Comparison of ENCODE assay signal across 12 cellular contexts in genomic region chr11:118202599-118203422, GRCh38. TPM values are rescaled to one million over a fixed set of nuclear protein-coding genes. Genes with fewer than 3 reads are reported as not detected.
A peak's percentile ranks its signal among the peaks of the same experiment; 100 is the strongest.
DNase-seq lines count a peak whose midpoint lies in the region; ATAC-seq and TF ChIP-seq lines count a peak whose summit lies in the region.
"Had no signal": no experiment of that assay in that cellular context is flagged by ENCODE, and none has a peak within 500 bp of the region (broad histone marks: within the 10 kb centered on the region; RNA-seq: fewer than 3 reads in every experiment).

No MANE protein-coding gene starts in this region.

- WGBS in liver = 51% methylated on average over 7 of the region's 7 CpGs
- WGBS in heart right ventricle, 2 donors = 84 to 93% methylated on average over 7 of the region's 7 CpGs

- DNase-seq in Caco-2 (peak; percentile 92 to 97), HK-2 (ENCODE audit: unreplicated experiment) (peak; percentile 8), GM03348 (ENCODE audit: low spot score) (no peak), heart right ventricle (no peak)
- peak; percentile 85 for DNase-seq in activated CD8-positive, alpha-beta memory T cell treated with anti-CD3 and anti-CD28 coated beads, Interleukin-2, amount 50 U/mL, for 48 hours

- POLR2A ChIA-PET in Caco-2 (lab: Charles Lee) = interaction anchor here (0.5 to 2.0 kb wide), 6 partner anchors 9 to 1124 kb away, joined by 3 to 16 read pairs (median 4); partner anchors contain the start of gene MPZL3

- no peaks in the 10 kb centered on the region for H3K9me3 ChIP-seq in Caco-2
- no peaks in the 10 kb centered on the region for H3K9me3 ChIP-seq in liver (ENCODE audit: control insufficient read depth in 4 of 4, low read length in 3 of 4)
- no peaks in the 10 kb centered on the region for H3K9me3 ChIP-seq in heart right ventricle

- H3K4me3 Mint-ChIP-seq in Caco-2 (ENCODE audit: unreplicated experiment) = no peak overlapping the region
- H3K4me3 Mint-ChIP-seq: dendritic cell treated with granulocyte-macrophage colony-stimulating factor and Interleukin-4, amounts not matched to agents 40 ng/mL and 50 ng/mL, for 4 days; WTC11 had no signal

- no TSS peak for BruUV-seq in Caco-2 (replicated peaks; lab: Mats Ljungman, UMichigan)

- H3K27ac Mint-ChIP-seq in Caco-2 (ENCODE audit: unreplicated experiment) = no peak overlapping the region
- H3K27ac Mint-ChIP-seq: dendritic cell treated with granulocyte-macrophage colony-stimulating factor and Interleukin-4, amounts not matched to agents 40 ng/mL and 50 ng/mL, for 4 days; WTC11 had no signal

- H3K4me1 ChIP-seq in Caco-2 (peaks cover 83% of the 10 kb centered on the region), liver (ENCODE audit: control insufficient read depth in 4 of 4, insufficient read depth in 4 of 4, low read length in 3 of 4) (peaks cover 11 to 37% (median 32%) of the 10 kb centered on the region in 4 donors), heart right ventricle (peaks cover 0 to 70% (median 20%) of the 10 kb centered on the region in 9 donors)

- H3K27ac ChIP-seq in liver (ENCODE audit: low read depth in 1 of 2, low read length in 2 of 2) (peak overlapping the region; percentile 70 to 77), heart right ventricle (peak overlapping the region in 1 of 10 donors; percentile 45)

- H3K27me3 ChIP-seq in Caco-2 (replicated peaks; ENCODE audit: control insufficient read depth, insufficient read depth, low read length) (no peaks in the 10 kb centered on the region), liver (ENCODE audit: control insufficient read depth in 4 of 4, insufficient read depth in 4 of 4, low read length in 3 of 4) (no peaks in the 10 kb centered on the region), heart right ventricle (no peaks in the 10 kb centered on the region)

- peak; percentile 47 to 73 for TF ChIP-seq RAD21 in liver (IDR thresholded peaks at IDR 0.05)

- peaks cover 26% of the 10 kb centered on the region for H3K4me1 Mint-ChIP-seq in Caco-2 (ENCODE audit: low read depth, unreplicated experiment)

- no peaks in the 10 kb centered on the region for H3K27me3 Mint-ChIP-seq in Caco-2 (ENCODE audit: insufficient read depth, unreplicated experiment)
- H3K27me3 Mint-ChIP-seq: dendritic cell treated with granulocyte-macrophage colony-stimulating factor and Interleukin-4, amounts not matched to agents 40 ng/mL and 50 ng/mL, for 4 days had no signal

- H3K9me3 Mint-ChIP-seq in Caco-2 (ENCODE audit: unreplicated experiment) = no peaks in the 10 kb centered on the region
- H3K9me3 Mint-ChIP-seq: dendritic cell treated with granulocyte-macrophage colony-stimulating factor and Interleukin-4, amounts not matched to agents 40 ng/mL and 50 ng/mL, for 4 days; WTC11 had no signal

- no peaks in the 10 kb centered on the region for H3K36me3 Mint-ChIP-seq in Caco-2 (ENCODE audit: insufficient read depth, unreplicated experiment)
- H3K36me3 Mint-ChIP-seq: WTC11 had no signal

- CTCF ChIA-PET in Caco-2 (lab: Charles Lee) = interaction anchor here (0.6 to 1.9 kb wide), 13 partner anchors 9 to 165 kb away, joined by 3 to 20 read pairs (median 3); partner anchors contain the start of genes MPZL2 and MPZL3

- H3K36me3 ChIP-seq in Caco-2 (ENCODE audit: control insufficient read depth, insufficient read depth, low read length) (peaks cover 2% of the 10 kb centered on the region; the same call in 1 of the 2 replicates), liver (ENCODE audit: control insufficient read depth in 4 of 4, insufficient read depth in 3 of 4, low read depth in 1 of 4, low read length in 3 of 4) (no peaks in the 10 kb centered on the region), heart right ventricle (peaks cover 0 to 53% (median 0%) of the 10 kb centered on the region in 9 donors)

- no peak overlapping the region for H3K9ac ChIP-seq in liver (ENCODE audit: low read depth in 1 of 2, low read length in 2 of 2)

- no peak for TF ChIP-seq CTCF in Caco-2 (IDR thresholded peaks at IDR 0.05; ENCODE audit: insufficient read depth in 1 of 2, low read depth in 1 of 2, low read length in 1 of 2, severe bottlenecking in 1 of 2, unreplicated experiment in 1 of 2)
- TF ChIP-seq CTCF in liver (IDR thresholded peaks at IDR 0.05; ENCODE audit: low read depth, low read length, missing input control) = no peak
- no peak for TF ChIP-seq CTCF in heart right ventricle (IDR thresholded peaks at IDR 0.05)

- ATAC-seq in HG02623 (IDR thresholded peaks at IDR 0.05; ENCODE audit: unreplicated experiment) = no peak
- no peak for ATAC-seq in GM18868 (IDR thresholded peaks at IDR 0.05; ENCODE audit: unreplicated experiment)
- ATAC-seq in heart right ventricle = no peak
- ATAC-seq: WTC11 had no signal

- H3K4me3 ChIP-seq in Caco-2 (ENCODE audit: low read depth, low read length) (no peak overlapping the region), liver (ENCODE audit: low read depth in 1 of 3, low read length in 3 of 3) (peak overlapping the region in 1 of 3 donors; percentile 24), heart right ventricle (no peak overlapping the region)

- intact Hi-C loops in Caco-2 (cut with micrococcal nuclease; ENCODE audit: unreplicated experiment) (loop anchor here (1.0 to 2.0 kb wide), 5 partner anchors 9 to 116 kb away; partner anchors contain the start of gene MPZL3), heart right ventricle (cut with DNase I) (loop anchor here in 2 of 10 donors (5.0 kb wide), 2 partner anchors 144 to 149 kb away; no protein-coding TSS in a partner anchor)

TF ChIP-seq in liver, 16 proteins besides CTCF, POLR2A, EP300 and RAD21 (continues in another document):
- TF ChIP-seq YY1 (IDR thresholded peaks at IDR 0.05) (peak; percentile 84), TAF1 (conservative IDR thresholded peaks at IDR 0.05) (no peak), FOXA1 (IDR thresholded peaks at IDR 0.05) (peak; percentile 86), HNF4G (IDR thresholded peaks at IDR 0.05) (peak; percentile 96), NR2F2 (IDR thresholded peaks at IDR 0.05) (peak; percentile 37), REST (IDR thresholded peaks at IDR 0.05) (no peak), JUND (IDR thresholded peaks at IDR 0.05) (peak; percentile 66 to 82), SP1 (IDR thresholded peaks at IDR 0.05) (peak; percentile 100), HNF4A (conservative IDR thresholded peaks at IDR 0.05) (peak; percentile 97), EGR1 (IDR thresholded peaks at IDR 0.05; ENCODE audit: low read depth in 2 of 2) (peak; percentile 29 to 37), MAX (IDR thresholded peaks at IDR 0.05) (peak; percentile 80), FOXA2 (IDR thresholded peaks at IDR 0.05) (peak; percentile 85), RXRA (IDR thresholded peaks at IDR 0.05) (peak; percentile 94 to 96), ATF3 (IDR thresholded peaks at IDR 0.05) (no peak), GABPA (IDR thresholded peaks at IDR 0.05 in 1 of 2, conservative IDR thresholded peaks at IDR 0.05 in 1 of 2) (peak in 1 of 2 donors; percentile 56)

RNA-seq across cellular contexts. Expression of gene JAML, which starts 22.0 kb away (rescaled TPM):
- 8.9 and 12.0 TPM in 2 replicates for total RNA-seq in Caco-2 (2022)
- total RNA-seq in liver = 10 to 100 TPM in 1 of 2 donors, 1 to 10 TPM in 1; 9.6 to 13.5 TPM
- polyA plus RNA-seq in liver = 1 to 10 TPM; 2.2 to 3.4 TPM
- total RNA-seq in heart right ventricle = 10 to 100 TPM in 1 of 10 donors, 1 to 10 TPM in 8, under 1 TPM in 1; 0.50 to 19.5 (median 2.1) TPM
- 1 to 10 TPM; 1.2 to 2.3 TPM for polyA plus RNA-seq in heart right ventricle
- total RNA-seq: M059J had no signal
- polyA plus RNA-seq: BJ had no signal

RNA-seq across cellular contexts. Expression of gene SCN2B, which starts 26.4 kb away (rescaled TPM):
- total RNA-seq in Caco-2 (2022) = 0.09 TPM in 1 of 2 replicates, not detected in the other
- under 1 TPM in 1 of 2 donors, not detected in 1; 0.05 TPM for total RNA-seq in liver
- polyA plus RNA-seq in liver = under 1 TPM in 1 of 2 donors, not detected in 1; 0.01 TPM
- 10 to 100 TPM in 8 of 10 donors, 1 to 10 TPM in 2; 5.3 to 26.7 (median 20.9) TPM for total RNA-seq in heart right ventricle
- 1 to 10 TPM; 2.9 to 6.6 TPM for polyA plus RNA-seq in heart right ventricle
- polyA plus RNA-seq: BJ had no signal

RNA-seq across cellular contexts. Expression of gene MPZL3, which starts 49.4 kb away (rescaled TPM):
- total RNA-seq in Caco-2 (2022) (29.6 and 31.8 TPM in 2 replicates), liver (1 to 10 TPM; 4.1 to 6.9 TPM), heart right ventricle (1 to 10 TPM; 1.9 to 4.2 (median 2.7) TPM)
- polyA plus RNA-seq in liver (1 to 10 TPM; 2.5 to 2.9 TPM), heart right ventricle (1 to 10 TPM; 1.7 to 2.3 TPM)

RNA-seq across cellular contexts. Expression of gene SCN4B, which starts 50.2 kb away (rescaled TPM):
- total RNA-seq in Caco-2 (2022) = 0.70 TPM in 2 replicates
- total RNA-seq in liver = under 1 TPM; 0.05 to 0.67 TPM
- polyA plus RNA-seq in liver = under 1 TPM in 1 of 2 donors, not detected in 1; 0.42 TPM
- total RNA-seq in heart right ventricle = 10 to 100 TPM in 5 of 10 donors, 1 to 10 TPM in 5; 5.7 to 17.5 (median 10.3) TPM
- 1 to 10 TPM; 5.4 to 8.8 TPM for polyA plus RNA-seq in heart right ventricle

Comparison
In these comparisons a context has a peak if more than half of its experiments do, and no peak if none do; other contexts are left out.
1. DNase-seq: peak in Caco-2 (2 of 2), HK-2 (single experiment) and activated CD8-positive, alpha-beta memory T cell treated with anti-CD3 and anti-CD28 coated beads, Interleukin-2, amount 50 U/mL, for 48 hours (single experiment); none in GM03348 (single experiment) and heart right ventricle (0 of 2).